1 cellular context compared by ENCODE assay signal in the genomic region with DNA sequence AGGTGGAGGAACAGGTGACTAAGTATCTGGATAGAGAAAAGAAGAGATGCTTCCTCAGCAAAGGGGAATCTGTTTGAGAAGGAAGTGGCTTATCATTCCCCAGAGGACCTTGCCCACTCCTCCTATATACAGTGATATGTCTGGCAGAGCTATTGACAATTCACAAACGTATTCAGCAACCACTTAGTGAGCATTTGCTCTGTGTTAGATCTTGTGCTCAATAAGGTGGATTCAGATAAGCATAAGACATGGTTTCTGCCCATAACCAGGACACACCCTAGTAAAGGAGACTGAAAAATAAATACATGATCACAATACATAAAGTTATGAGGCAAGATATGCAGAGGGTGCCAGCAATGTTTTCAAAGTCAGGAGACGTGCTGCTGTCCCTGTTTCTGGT.
TF ChIP-seq lines count a peak whose summit lies in the region.

No MANE protein-coding gene starts in this region.

TF ChIP-seq in GM23338, 12 proteins besides CTCF, POLR2A, EP300 and RAD21 (continued from another document):
- no peak for TF ChIP-seq CREB1 (CRISPR knock-in tag; IDR thresholded peaks at IDR 0.05; ENCODE audit: low read depth)
- TF ChIP-seq, protein P1, sequence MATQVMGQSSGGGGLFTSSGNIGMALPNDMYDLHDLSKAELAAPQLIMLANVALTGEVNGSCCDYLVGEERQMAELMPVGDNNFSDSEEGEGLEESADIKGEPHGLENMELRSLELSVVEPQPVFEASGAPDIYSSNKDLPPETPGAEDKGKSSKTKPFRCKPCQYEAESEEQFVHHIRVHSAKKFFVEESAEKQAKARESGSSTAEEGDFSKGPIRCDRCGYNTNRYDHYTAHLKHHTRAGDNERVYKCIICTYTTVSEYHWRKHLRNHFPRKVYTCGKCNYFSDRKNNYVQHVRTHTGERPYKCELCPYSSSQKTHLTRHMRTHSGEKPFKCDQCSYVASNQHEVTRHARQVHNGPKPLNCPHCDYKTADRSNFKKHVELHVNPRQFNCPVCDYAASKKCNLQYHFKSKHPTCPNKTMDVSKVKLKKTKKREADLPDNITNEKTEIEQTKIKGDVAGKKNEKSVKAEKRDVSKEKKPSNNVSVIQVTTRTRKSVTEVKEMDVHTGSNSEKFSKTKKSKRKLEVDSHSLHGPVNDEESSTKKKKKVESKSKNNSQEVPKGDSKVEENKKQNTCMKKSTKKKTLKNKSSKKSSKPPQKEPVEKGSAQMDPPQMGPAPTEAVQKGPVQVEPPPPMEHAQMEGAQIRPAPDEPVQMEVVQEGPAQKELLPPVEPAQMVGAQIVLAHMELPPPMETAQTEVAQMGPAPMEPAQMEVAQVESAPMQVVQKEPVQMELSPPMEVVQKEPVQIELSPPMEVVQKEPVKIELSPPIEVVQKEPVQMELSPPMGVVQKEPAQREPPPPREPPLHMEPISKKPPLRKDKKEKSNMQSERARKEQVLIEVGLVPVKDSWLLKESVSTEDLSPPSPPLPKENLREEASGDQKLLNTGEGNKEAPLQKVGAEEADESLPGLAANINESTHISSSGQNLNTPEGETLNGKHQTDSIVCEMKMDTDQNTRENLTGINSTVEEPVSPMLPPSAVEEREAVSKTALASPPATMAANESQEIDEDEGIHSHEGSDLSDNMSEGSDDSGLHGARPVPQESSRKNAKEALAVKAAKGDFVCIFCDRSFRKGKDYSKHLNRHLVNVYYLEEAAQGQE (IDR thresholded peaks at IDR 0.05; ENCODE audit: unreplicated experiment) = no peak
- no peak for TF ChIP-seq JUNB (IDR thresholded peaks at IDR 0.05; ENCODE audit: unreplicated experiment)
- no peak for TF ChIP-seq ZNF114 (CRISPR knock-in tag; IDR thresholded peaks at IDR 0.05)
- TF ChIP-seq EZH2 (IDR thresholded peaks at IDR 0.05; ENCODE audit: low read depth, unreplicated experiment) = no peak
- TF ChIP-seq ZNF331 (CRISPR knock-in tag; IDR thresholded peaks at IDR 0.05; ENCODE audit: low read depth) = no peak
- TF ChIP-seq STAT1 (IDR thresholded peaks at IDR 0.05; ENCODE audit: unreplicated experiment) = no peak
